In the genomic region with DNA sequence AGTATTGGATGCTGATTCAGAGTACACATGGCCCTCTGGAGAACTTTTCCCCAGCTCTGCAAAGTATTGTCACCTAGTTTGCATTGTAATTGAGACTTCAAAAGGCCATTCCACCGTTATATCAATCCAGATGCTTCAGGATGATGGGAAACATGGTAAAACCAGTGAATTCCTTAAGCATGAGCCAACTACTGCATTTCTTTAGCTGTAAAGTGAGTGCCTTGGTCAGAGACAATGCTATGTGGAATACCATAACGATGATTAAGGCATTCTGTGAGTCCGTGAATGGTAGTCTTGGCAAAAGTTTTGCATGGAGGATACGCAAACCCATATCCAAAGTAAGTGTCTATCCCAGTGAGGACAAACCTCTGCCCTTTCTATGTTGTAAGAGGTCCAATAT, we compare ENCODE assay signal across 23 cellular contexts.
"Had no signal": no experiment of that assay in that cellular context is flagged by ENCODE, and none has a peak within 500 bp of the region (broad histone marks: within the 10 kb centered on the region; RNA-seq: fewer than 3 reads in every experiment).

No MANE protein-coding gene starts in this region.

- H3K4me3 ChIP-seq: MG63, SJSA1, SK-N-MC had no signal

- ATAC-seq: HepG2 had no signal

- H3K27ac ChIP-seq: HL-60, SJSA1, SK-N-MC had no signal

- H3K36me3 ChIP-seq: MG63, SJSA1 had no signal

- H3K27me3 ChIP-seq: MG63, SJSA1 had no signal

- DNase-seq: IMR-90, Karpas-422, KG1, MG63, NCI-H1092, NCI-H1105 treated with DMSO at 0.1 percent for 48 hours, NCI-H1417 treated with DMSO at 0.1 percent for 48 hours, NCI-H146, NCI-H1694 treated with DMSO at 0.1 percent for 48 hours, NCI-H1930, NCI-H2081, NCI-H2107, NCI-H2227 treated with DMSO at 0.1 percent for 48 hours, NCI-H524, NCI-H526 treated with DMSO at 0.1 percent for 48 hours, NCI-H748 treated with DMSO at 0.1 percent for 48 hours, Right ventricle myocardium superior, RPMI8226, SIG-M5 had no signal

- H3K4me1 ChIP-seq: SJSA1 had no signal
